Comparison of ENCODE assay signal across 8 cellular contexts in genomic region chr2:233566141-233566956, GRCh38. TPM values are rescaled to one million over a fixed set of nuclear protein-coding genes. Genes with fewer than 3 reads are reported as not detected.
DNase-seq lines count a peak whose midpoint lies in the region; ATAC-seq and TF ChIP-seq lines count a peak whose summit lies in the region.

Gene USP40, minus strand, starts transcription at chr2:233566782. Its CDS starts 1,228 bp downstream, at chr2:233565554.

- TF ChIP-seq POLR2A in GM18505 (IDR thresholded peaks at IDR 0.05; ENCODE audit: borderline replicate concordance, extremely low read depth, insufficient read depth, insufficient read length), result peak; percentile 88

- DNase-seq in NCI-H2227 (lab: John Stamatoyannopoulos, UW; ENCODE audit: unreplicated experiment), result peak; percentile 95
- DNase-seq in activated CD4-positive, CD25-positive, alpha-beta regulatory T cell treated with anti-CD3 and anti-CD28 coated beads, Interleukin-2, amount 50 U/mL, for 72 hours, result peak; percentile 71
- DNase-seq in cerebellum (ENCODE audit: low spot score), result peak; percentile 84
- DNase-seq in islet precursor cell, result peak; percentile 96
- peak; percentile 31 to 55 for DNase-seq in stimulated activated CD4-positive, alpha-beta T cell treated with anti-CD3 and anti-CD28 coated beads, Interleukin-12 subunit alpha, Interleukin-12 subunit beta, amount 100 ng/mL, for 24 hours (ENCODE audit: low read depth in 2 of 2)
- DNase-seq in NK-92 treated with Interleukin-12 subunit alpha and Interleukin-12 subunit beta, amount 100 ng/mL, for 24 hours (lab: John Stamatoyannopoulos, UW), result no peak

- ATAC-seq in GM18505 (IDR thresholded peaks at IDR 0.05; ENCODE audit: unreplicated experiment) (peak; percentile 64), HG03095 (IDR thresholded peaks at IDR 0.05; ENCODE audit: unreplicated experiment) (peak; percentile 64)

RNA-seq across cellular contexts. Expression of gene USP40, which starts in this region (rescaled TPM):
- 26.1 TPM for total RNA-seq in cerebellum
